ENCODE assay signal across 2 cellular contexts in genomic region chr22:19643448-19644313, GRCh38.
TF ChIP-seq lines count a peak whose summit lies in the region.

No MANE protein-coding gene starts in this region.

TF ChIP-seq in HEK293T, 16 proteins besides CTCF, POLR2A, EP300 and RAD21 (continued from another document):
- TF ChIP-seq, protein P1, sequence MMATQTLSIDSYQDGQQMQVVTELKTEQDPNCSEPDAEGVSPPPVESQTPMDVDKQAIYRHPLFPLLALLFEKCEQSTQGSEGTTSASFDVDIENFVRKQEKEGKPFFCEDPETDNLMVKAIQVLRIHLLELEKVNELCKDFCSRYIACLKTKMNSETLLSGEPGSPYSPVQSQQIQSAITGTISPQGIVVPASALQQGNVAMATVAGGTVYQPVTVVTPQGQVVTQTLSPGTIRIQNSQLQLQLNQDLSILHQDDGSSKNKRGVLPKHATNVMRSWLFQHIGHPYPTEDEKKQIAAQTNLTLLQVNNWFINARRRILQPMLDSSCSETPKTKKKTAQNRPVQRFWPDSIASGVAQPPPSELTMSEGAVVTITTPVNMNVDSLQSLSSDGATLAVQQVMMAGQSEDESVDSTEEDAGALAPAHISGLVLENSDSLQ (IDR thresholded peaks at IDR 0.05): no peak
- TF ChIP-seq HDGF (IDR thresholded peaks at IDR 0.05; ENCODE audit: borderline replicate concordance) (no peak), CTBP1 (IDR thresholded peaks at IDR 0.05; ENCODE audit: borderline replicate concordance) (no peak), NFRKB (IDR thresholded peaks at IDR 0.05) (no peak), TARDBP (IDR thresholded peaks at IDR 0.05) (no peak), BHLHE40 (IDR thresholded peaks at IDR 0.05; ENCODE audit: borderline replicate concordance) (no peak)

TF ChIP-seq in GM23338, 12 proteins besides CTCF, POLR2A, EP300 and RAD21 (continued from another document):
- TF ChIP-seq, protein P2, sequence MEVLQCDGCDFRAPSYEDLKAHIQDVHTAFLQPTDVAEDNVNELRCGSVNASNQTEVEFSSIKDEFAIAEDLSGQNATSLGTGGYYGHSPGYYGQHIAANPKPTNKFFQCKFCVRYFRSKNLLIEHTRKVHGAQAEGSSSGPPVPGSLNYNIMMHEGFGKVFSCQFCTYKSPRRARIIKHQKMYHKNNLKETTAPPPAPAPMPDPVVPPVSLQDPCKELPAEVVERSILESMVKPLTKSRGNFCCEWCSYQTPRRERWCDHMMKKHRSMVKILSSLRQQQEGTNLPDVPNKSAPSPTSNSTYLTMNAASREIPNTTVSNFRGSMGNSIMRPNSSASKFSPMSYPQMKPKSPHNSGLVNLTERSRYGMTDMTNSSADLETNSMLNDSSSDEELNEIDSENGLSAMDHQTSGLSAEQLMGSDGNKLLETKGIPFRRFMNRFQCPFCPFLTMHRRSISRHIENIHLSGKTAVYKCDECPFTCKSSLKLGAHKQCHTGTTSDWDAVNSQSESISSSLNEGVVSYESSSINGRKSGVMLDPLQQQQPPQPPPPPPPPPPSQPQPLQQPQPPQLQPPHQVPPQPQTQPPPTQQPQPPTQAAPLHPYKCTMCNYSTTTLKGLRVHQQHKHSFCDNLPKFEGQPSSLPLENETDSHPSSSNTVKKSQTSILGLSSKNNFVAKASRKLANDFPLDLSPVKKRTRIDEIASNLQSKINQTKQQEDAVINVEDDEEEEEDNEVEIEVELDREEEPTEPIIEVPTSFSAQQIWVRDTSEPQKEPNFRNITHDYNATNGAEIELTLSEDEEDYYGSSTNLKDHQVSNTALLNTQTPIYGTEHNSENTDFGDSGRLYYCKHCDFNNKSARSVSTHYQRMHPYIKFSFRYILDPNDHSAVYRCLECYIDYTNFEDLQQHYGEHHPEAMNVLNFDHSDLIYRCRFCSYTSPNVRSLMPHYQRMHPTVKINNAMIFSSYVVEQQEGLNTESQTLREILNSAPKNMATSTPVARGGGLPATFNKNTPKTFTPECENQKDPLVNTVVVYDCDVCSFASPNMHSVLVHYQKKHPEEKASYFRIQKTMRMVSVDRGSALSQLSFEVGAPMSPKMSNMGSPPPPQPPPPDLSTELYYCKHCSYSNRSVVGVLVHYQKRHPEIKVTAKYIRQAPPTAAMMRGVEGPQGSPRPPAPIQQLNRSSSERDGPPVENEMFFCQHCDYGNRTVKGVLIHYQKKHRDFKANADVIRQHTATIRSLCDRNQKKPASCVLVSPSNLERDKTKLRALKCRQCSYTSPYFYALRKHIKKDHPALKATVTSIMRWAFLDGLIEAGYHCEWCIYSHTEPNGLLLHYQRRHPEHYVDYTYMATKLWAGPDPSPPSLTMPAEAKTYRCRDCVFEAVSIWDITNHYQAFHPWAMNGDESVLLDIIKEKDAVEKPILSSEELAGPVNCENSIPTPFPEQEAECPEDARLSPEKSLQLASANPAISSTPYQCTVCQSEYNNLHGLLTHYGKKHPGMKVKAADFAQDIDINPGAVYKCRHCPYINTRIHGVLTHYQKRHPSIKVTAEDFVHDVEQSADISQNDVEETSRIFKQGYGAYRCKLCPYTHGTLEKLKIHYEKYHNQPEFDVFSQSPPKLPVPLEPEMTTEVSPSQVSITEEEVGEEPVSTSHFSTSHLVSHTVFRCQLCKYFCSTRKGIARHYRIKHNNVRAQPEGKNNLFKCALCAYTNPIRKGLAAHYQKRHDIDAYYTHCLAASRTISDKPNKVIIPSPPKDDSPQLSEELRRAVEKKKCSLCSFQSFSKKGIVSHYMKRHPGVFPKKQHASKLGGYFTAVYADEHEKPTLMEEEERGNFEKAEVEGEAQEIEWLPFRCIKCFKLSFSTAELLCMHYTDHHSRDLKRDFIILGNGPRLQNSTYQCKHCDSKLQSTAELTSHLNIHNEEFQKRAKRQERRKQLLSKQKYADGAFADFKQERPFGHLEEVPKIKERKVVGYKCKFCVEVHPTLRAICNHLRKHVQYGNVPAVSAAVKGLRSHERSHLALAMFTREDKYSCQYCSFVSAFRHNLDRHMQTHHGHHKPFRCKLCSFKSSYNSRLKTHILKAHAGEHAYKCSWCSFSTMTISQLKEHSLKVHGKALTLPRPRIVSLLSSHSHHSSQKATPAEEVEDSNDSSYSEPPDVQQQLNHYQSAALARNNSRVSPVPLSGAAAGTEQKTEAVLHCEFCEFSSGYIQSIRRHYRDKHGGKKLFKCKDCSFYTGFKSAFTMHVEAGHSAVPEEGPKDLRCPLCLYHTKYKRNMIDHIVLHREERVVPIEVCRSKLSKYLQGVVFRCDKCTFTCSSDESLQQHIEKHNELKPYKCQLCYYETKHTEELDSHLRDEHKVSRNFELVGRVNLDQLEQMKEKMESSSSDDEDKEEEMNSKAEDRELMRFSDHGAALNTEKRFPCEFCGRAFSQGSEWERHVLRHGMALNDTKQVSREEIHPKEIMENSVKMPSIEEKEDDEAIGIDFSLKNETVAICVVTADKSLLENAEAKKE (CRISPR knock-in tag; IDR thresholded peaks at IDR 0.05): no peak
- TF ChIP-seq NANOG (IDR thresholded peaks at IDR 0.05; ENCODE audit: borderline replicate concordance): no peak
- TF ChIP-seq ETS1 (IDR thresholded peaks at IDR 0.05): no peak
- TF ChIP-seq ZNF331 (CRISPR knock-in tag; IDR thresholded peaks at IDR 0.05; ENCODE audit: low read depth): no peak
- TF ChIP-seq EZH2phosphoT487 (IDR thresholded peaks at IDR 0.05; ENCODE audit: unreplicated experiment): no peak
- no peak for TF ChIP-seq CREB1 (CRISPR knock-in tag; IDR thresholded peaks at IDR 0.05; ENCODE audit: low read depth)
- no peak for TF ChIP-seq ZNF114 (CRISPR knock-in tag; IDR thresholded peaks at IDR 0.05)
